Comparison of ENCODE assay signal across 8 cellular contexts in the genomic region with DNA sequence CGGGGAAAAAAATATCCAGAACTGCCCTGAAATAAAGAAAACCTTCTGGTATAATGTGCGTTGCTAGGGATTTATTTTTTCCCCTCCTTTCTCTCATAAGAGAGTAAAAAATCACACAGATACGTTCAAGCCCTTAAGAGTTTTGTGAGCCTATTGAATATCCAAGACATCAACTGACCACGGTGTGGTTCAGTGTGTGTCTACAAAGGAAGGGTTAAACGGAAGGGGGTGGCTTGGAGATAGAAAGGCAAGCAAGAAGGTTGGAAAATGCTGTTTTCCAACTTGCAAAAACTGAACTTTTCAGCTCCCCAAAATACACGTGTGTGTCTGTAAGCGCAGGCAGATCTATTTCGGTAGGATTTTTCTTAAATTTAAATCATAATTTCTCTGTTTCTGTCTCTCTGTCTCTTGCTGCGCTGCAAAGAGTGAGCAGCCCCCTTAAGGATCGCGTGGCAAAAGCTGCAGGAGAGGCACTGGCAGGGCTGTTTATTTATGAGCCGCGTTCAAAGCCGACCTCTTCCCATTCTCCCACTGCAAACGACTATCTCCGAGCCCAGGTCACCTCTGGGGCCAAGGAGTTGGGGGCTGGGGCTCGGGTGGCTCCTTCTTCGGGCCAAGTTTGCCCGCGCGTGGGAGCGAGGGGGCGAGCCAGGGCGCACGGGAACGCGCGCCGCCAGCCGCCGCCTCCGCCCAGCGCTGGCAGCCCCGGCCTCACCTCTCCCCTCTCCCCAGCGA. TPM values are rescaled to one million over a fixed set of nuclear protein-coding genes. Genes with fewer than 3 reads are reported as not detected.
DNase-seq lines count a peak whose midpoint lies in the region; ATAC-seq and TF ChIP-seq lines count a peak whose summit lies in the region.

No MANE protein-coding gene starts in this region.

- TF ChIP-seq CTCF in right atrium auricular region (IDR thresholded peaks at IDR 0.05): peak in 1 of 2 donors; percentile 29
- no peak for TF ChIP-seq CTCF in SK-N-SH (IDR thresholded peaks at IDR 0.05)

- peaks cover 44% of the 10 kb centered on the region for H3K79me2 ChIP-seq in SK-N-SH (ENCODE audit: insufficient read depth)

- CTCF ChIA-PET in SK-N-SH (lab: Yijun Ruan, JAX): interaction anchor here (0.6 to 1.5 kb wide), 4 partner anchors 136 to 1028 kb away, joined by 3 read pairs; no protein-coding TSS in a partner anchor

- WGBS in SK-N-SH (ENCODE audit: low lambda C conversion rate): 7% methylated on average over 28 of the region's 35 CpGs
- 4% methylated on average over 35 of the region's 35 CpGs for WGBS in thymus

- no peaks in the 10 kb centered on the region for H3K9me3 ChIP-seq in right atrium auricular region
- H3K9me3 ChIP-seq in SK-N-SH: no peaks in the 10 kb centered on the region
- no peaks in the 10 kb centered on the region for H3K9me3 ChIP-seq in iPS-15b (ENCODE audit: control insufficient read depth, insufficient read depth, low read length)
- H3K9me3 ChIP-seq in thymus (ENCODE audit: control insufficient read depth): peaks cover 1% of the 10 kb centered on the region

- H3K4me3 ChIP-seq in right atrium auricular region (peak overlapping the region; percentile 54 to 56), SK-N-SH (ENCODE audit: low read depth in 2 of 2, low read length in 1 of 2) (peak overlapping the region; percentile 78 to 96), iPS-15b (ENCODE audit: low read depth, low read length) (peak overlapping the region; percentile 67), thymus (ENCODE audit: low read length) (peak overlapping the region; percentile 36)

- peaks cover 42% of the 10 kb centered on the region for H4K20me1 ChIP-seq in SK-N-SH (ENCODE audit: insufficient read depth)

- H3K4me2 ChIP-seq in SK-N-SH: peak overlapping the region; percentile 98

- no peak for TF ChIP-seq RAD21 in SK-N-SH (IDR thresholded peaks at IDR 0.05; ENCODE audit: low read length)

- POLR2A ChIA-PET in SK-N-SH (lab: Yijun Ruan, JAX): no interaction called here

- DNase-seq in right atrium auricular region (ENCODE audit: low spot score): no peak
- no peak for DNase-seq in Right ventricle myocardium inferior (ENCODE audit: missing footprints)
- no peak for DNase-seq in SK-N-SH
- DNase-seq in NCI-H2196 (lab: John Stamatoyannopoulos, UW; ENCODE audit: unreplicated experiment): no peak
- DNase-seq in globus pallidus (ENCODE audit: low spot score): no peak
- no peak for DNase-seq in medulla oblongata (ENCODE audit: extremely low spot score)

- TF ChIP-seq EP300 in SK-N-SH (IDR thresholded peaks at IDR 0.05; ENCODE audit: borderline replicate concordance in 1 of 2, low read depth in 1 of 2, low read length in 1 of 2): no peak

- H3F3A ChIP-seq in SK-N-SH (replicated peaks; ENCODE audit: insufficient read depth): peaks cover 23% of the 10 kb centered on the region

- H2AFZ ChIP-seq in SK-N-SH (ENCODE audit: low read depth): peak overlapping the region; percentile 91

- ATAC-seq in Right ventricle myocardium inferior: no peak

- no peaks in the 10 kb centered on the region for H3K9me2 ChIP-seq in SK-N-SH

- H3K27me3 ChIP-seq in right atrium auricular region: no peaks in the 10 kb centered on the region
- H3K27me3 ChIP-seq in SK-N-SH (ENCODE audit: insufficient read depth): no peaks in the 10 kb centered on the region
- H3K27me3 ChIP-seq in iPS-15b (ENCODE audit: control insufficient read depth, insufficient read depth, low read length): peaks cover 65% of the 10 kb centered on the region
- H3K27me3 ChIP-seq in thymus (ENCODE audit: control insufficient read depth, insufficient read depth): peaks cover 41% of the 10 kb centered on the region

- H3K27ac ChIP-seq in right atrium auricular region: peak overlapping the region; percentile 20 to 73
- H3K27ac ChIP-seq in SK-N-SH (ENCODE audit: low read depth in 2 of 2, low read length in 1 of 2): peak overlapping the region; percentile 53 to 74; a peak in 3 of 4 replicates
- no peak overlapping the region for H3K27ac ChIP-seq in thymus (ENCODE audit: low read depth)

- intact Hi-C loops in Right ventricle myocardium inferior (cut with DNase I): no loop called here

- H3K9ac ChIP-seq in SK-N-SH: peak overlapping the region; percentile 74
- H3K9ac ChIP-seq in iPS-15b (ENCODE audit: low read depth, low read length): no peak overlapping the region

- H3K36me3 ChIP-seq in right atrium auricular region: no peaks in the 10 kb centered on the region
- H3K36me3 ChIP-seq in SK-N-SH (replicated peaks in 1 of 2; ENCODE audit: control insufficient read depth in 1 of 2, insufficient read depth in 2 of 2, low read length in 1 of 2): no peaks in the 10 kb centered on the region
- no peaks in the 10 kb centered on the region for H3K36me3 ChIP-seq in iPS-15b (ENCODE audit: control insufficient read depth, insufficient read depth, low read length)
- no peaks in the 10 kb centered on the region for H3K36me3 ChIP-seq in thymus (ENCODE audit: control insufficient read depth, insufficient read depth)

- H3K4me1 ChIP-seq in right atrium auricular region: peaks cover 0 to 13% of the 10 kb centered on the region in 2 donors
- H3K4me1 ChIP-seq in SK-N-SH (ENCODE audit: control insufficient read depth in 1 of 2, insufficient read depth in 2 of 2, low read depth in 1 of 2, low read length in 1 of 2): peaks cover 8 to 26% of the 10 kb centered on the region in 2 experiments; a peak in 3 of 4 replicates
- H3K4me1 ChIP-seq in iPS-15b (ENCODE audit: control insufficient read depth, insufficient read depth, low read length): peaks cover 5% of the 10 kb centered on the region
- no peaks in the 10 kb centered on the region for H3K4me1 ChIP-seq in thymus (ENCODE audit: control insufficient read depth, insufficient read depth, low read length)

TF ChIP-seq in SK-N-SH, 30 proteins besides CTCF, POLR2A, EP300 and RAD21:
- TF ChIP-seq, protein P1, sequence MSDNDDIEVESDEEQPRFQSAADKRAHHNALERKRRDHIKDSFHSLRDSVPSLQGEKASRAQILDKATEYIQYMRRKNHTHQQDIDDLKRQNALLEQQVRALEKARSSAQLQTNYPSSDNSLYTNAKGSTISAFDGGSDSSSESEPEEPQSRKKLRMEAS (IDR thresholded peaks at IDR 0.05; ENCODE audit: low read depth): no peak; the same call in 1 of the 2 replicates
- TF ChIP-seq MXI1 (IDR thresholded peaks at IDR 0.05; ENCODE audit: low read depth, low read length): peak; percentile 32; the same call in 1 of the 2 replicates
TF ChIP-seq in SK-N-SH: peak in this region for 1.

RNA-seq across cellular contexts. Expression of a gene that starts 0.5 kb away (rescaled TPM):
- total RNA-seq in right atrium auricular region: 10 to 100 TPM in 1 of 2 donors, 1 to 10 TPM in 1; 6.7 to 12.1 TPM
- total RNA-seq in Right ventricle myocardium inferior: 12.1 TPM
- polyA plus RNA-seq in SK-N-SH (2012; rRNA removed): 53.6 and 68.7 TPM in 2 replicates
- polyA plus RNA-seq in SK-N-SH (2012; cell fraction: cytosol; rRNA removed): 69.5 and 76.0 TPM in 2 replicates
- 69.7 and 99.6 TPM in 2 replicates for polyA plus RNA-seq in SK-N-SH (2012; cell fraction: nucleus; rRNA removed)
- 1.6 TPM for polyA plus RNA-seq in thymus

Comparison
In these comparisons a context has a peak if more than half of its experiments do, and no peak if none do; other contexts are left out.
1. H3K4me3 ChIP-seq: peak in every context shown above with its lines; median percentile 87 in SK-N-SH; 67 in iPS-15b; 55 in right atrium auricular region; 36 in thymus.